In the genomic region with DNA sequence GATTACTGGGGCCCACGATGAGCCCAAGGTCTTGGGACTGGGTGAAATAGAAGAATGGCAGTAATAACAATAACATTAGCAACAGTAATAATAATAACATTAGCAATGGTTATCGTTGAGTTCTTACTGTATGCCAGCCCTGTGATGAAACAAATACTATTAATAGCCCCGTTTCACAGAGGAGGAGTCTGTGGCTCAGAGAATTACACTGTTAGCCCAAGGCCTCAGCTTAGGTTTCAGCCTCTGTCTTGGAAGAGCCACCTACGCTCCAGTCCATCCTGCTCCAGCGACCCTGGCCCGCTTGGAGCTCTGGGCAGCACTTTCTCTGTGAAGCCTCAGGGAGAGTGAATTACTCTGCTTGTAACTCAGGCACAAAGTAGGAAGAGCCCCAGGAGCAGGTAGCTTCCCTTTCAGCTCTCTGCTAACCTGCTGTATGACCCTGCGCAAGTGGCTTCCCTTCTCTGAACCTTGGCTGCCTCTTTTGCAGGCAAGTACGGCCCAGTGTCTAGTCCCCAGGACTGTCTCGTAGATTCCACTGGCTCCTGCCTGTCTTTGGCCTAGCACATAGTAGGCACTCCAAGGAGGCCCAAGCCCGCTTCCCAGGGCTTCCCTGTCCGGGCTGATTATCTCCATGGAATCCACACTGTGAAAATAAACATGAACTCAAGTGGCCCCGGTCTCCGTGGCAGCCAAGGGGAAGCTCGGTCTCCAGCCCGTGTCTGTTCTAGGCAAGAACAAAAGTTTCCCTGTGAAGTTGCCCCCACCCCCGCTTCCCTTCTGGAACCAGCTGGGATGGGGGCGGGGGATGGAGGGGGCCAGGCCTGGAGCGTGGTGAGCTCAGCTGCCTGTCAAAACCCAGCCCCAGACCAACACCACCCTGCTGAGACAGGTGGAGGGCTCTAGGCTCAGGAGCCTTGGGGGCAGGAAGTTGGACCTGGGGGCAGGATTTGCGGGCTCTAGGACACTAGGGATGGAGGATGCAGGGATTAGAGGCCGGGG, we compare ENCODE assay signal across 12 cellular contexts. TPM values are rescaled to one million over a fixed set of nuclear protein-coding genes. Genes with fewer than 3 reads are reported as not detected.
DNase-seq lines count a peak whose midpoint lies in the region; ATAC-seq and TF ChIP-seq lines count a peak whose summit lies in the region.
"Had no signal": no experiment of that assay in that cellular context is flagged by ENCODE, and none has a peak within 500 bp of the region (broad histone marks: within the 10 kb centered on the region; RNA-seq: fewer than 3 reads in every experiment).

No MANE protein-coding gene starts in this region.

- H4K20me1 ChIP-seq in hepatocyte (ENCODE audit: insufficient read depth, poor library complexity, severe bottlenecking) (no peaks in the 10 kb centered on the region), osteoblast (ENCODE audit: insufficient read depth, low read length) (no peaks in the 10 kb centered on the region)
- H4K20me1 ChIP-seq: BLaER1 treated with 17β-estradiol and CSF1 and Interleukin-3, amounts not matched to agents 10 nM and 100 nM had no signal

- DNase-seq in G401 (ENCODE audit: low spot score): peak; percentile 24
- peak; percentile 29 for DNase-seq in brain microvascular endothelial cell
- peak; percentile 70 for DNase-seq in hepatocyte (ENCODE audit: low spot score)
- DNase-seq in osteoblast (ENCODE audit: insufficient read length, low spot score, missing footprints): peak; percentile 71
- no peak for DNase-seq in OCI-M1 (lab: John Stamatoyannopoulos, UW)
- no peak for DNase-seq in DMS79 (lab: John Stamatoyannopoulos, UW)
- no peak for DNase-seq in NCI-H446 treated with DMSO at 0.1 percent for 48 hours (lab: John Stamatoyannopoulos, UW)
- no peak for DNase-seq in CD4-positive, alpha-beta T cell
- DNase-seq: activated CD4-positive, alpha-beta memory T cell treated with anti-CD3 and anti-CD28 coated beads, Interleukin-2, amount 10 ng/mL, durations not matched to agents 7 days and 5 days; NCI-H226 had no signal

- peaks cover 9% of the 10 kb centered on the region for H3K4me1 ChIP-seq in hepatocyte (ENCODE audit: insufficient read depth)
- no peaks in the 10 kb centered on the region for H3K4me1 ChIP-seq in osteoblast (ENCODE audit: insufficient read depth, low read length)

- ATAC-seq in CD4-positive, alpha-beta T cell (ENCODE audit: poor library complexity): no peak

- H3K79me2 ChIP-seq in hepatocyte (no peaks in the 10 kb centered on the region), osteoblast (ENCODE audit: insufficient read depth, low read length) (no peaks in the 10 kb centered on the region)

- no peaks in the 10 kb centered on the region for H3K4me1 Mint-ChIP-seq in CD4-positive, alpha-beta T cell (ENCODE audit: low read depth)
- H3K4me1 Mint-ChIP-seq: activated CD4-positive, alpha-beta memory T cell treated with anti-CD3 and anti-CD28 coated beads, Interleukin-2, amount 10 ng/mL, durations not matched to agents 7 days and 5 days had no signal

- peaks cover 75% of the 10 kb centered on the region for H3K27me3 Mint-ChIP-seq in CD4-positive, alpha-beta T cell

- no peak for TF ChIP-seq CTCF in brain microvascular endothelial cell (IDR thresholded peaks at IDR 0.05; ENCODE audit: low read depth, low read length, missing control alignments)
- TF ChIP-seq CTCF in hepatocyte (IDR thresholded peaks at IDR 0.05; ENCODE audit: poor library complexity): no peak
- TF ChIP-seq CTCF in osteoblast (IDR thresholded peaks at IDR 0.05; ENCODE audit: extremely low read depth, low read depth, low read length): no peak
- TF ChIP-seq CTCF in CD4-positive, alpha-beta T cell (IDR thresholded peaks at IDR 0.05): no peak

- peaks cover 17% of the 10 kb centered on the region for H3K27me3 ChIP-seq in brain microvascular endothelial cell (replicated peaks)
- H3K27me3 ChIP-seq in hepatocyte: peaks cover 6% of the 10 kb centered on the region
- peaks cover 38% of the 10 kb centered on the region for H3K27me3 ChIP-seq in osteoblast (ENCODE audit: insufficient read depth, low read length)
- peaks cover 46% of the 10 kb centered on the region for H3K27me3 ChIP-seq in CD4-positive, alpha-beta T cell (ENCODE audit: control insufficient read depth, insufficient read depth, low read length)
- H3K27me3 ChIP-seq: BLaER1 treated with 17β-estradiol and CSF1 and Interleukin-3, amounts not matched to agents 10 nM and 100 nM had no signal

- H3K9me3 ChIP-seq in hepatocyte (ENCODE audit: low read depth) (no peaks in the 10 kb centered on the region), osteoblast (ENCODE audit: low read depth, low read length) (no peaks in the 10 kb centered on the region)
- no peaks in the 10 kb centered on the region for H3K9me3 ChIP-seq in CD4-positive, alpha-beta T cell (ENCODE audit: control insufficient read depth, low read length)
- H3K9me3 ChIP-seq: BLaER1 treated with 17β-estradiol and CSF1 and Interleukin-3, amounts not matched to agents 10 nM and 100 nM; neutrophil had no signal

- no peaks in the 10 kb centered on the region for H3K9me3 Mint-ChIP-seq in CD4-positive, alpha-beta T cell
- H3K9me3 Mint-ChIP-seq: activated CD4-positive, alpha-beta memory T cell treated with anti-CD3 and anti-CD28 coated beads, Interleukin-2, amount 10 ng/mL, durations not matched to agents 7 days and 5 days had no signal

- 63% methylated on average over 20 of the region's 20 CpGs for WGBS in hepatocyte (ENCODE audit: low lambda C conversion rate, missing lambda C conversion rate)

- H3K27ac Mint-ChIP-seq in CD4-positive, alpha-beta T cell: no peak overlapping the region
- H3K27ac Mint-ChIP-seq: activated CD4-positive, alpha-beta memory T cell treated with anti-CD3 and anti-CD28 coated beads, Interleukin-2, amount 10 ng/mL, durations not matched to agents 7 days and 5 days had no signal

- no peaks in the 10 kb centered on the region for H3K36me3 Mint-ChIP-seq in CD4-positive, alpha-beta T cell (ENCODE audit: low read depth)

- H3K4me3 Mint-ChIP-seq in CD4-positive, alpha-beta T cell: no peak overlapping the region
- H3K4me3 Mint-ChIP-seq: activated CD4-positive, alpha-beta memory T cell treated with anti-CD3 and anti-CD28 coated beads, Interleukin-2, amount 10 ng/mL, durations not matched to agents 7 days and 5 days had no signal

- CTCF ChIA-PET in CD4-positive, alpha-beta T cell (lab: Charles Lee): no interaction called here

- H3K27ac ChIP-seq in brain microvascular endothelial cell: no peak overlapping the region
- H3K27ac ChIP-seq in hepatocyte: no peak overlapping the region
- no peak overlapping the region for H3K27ac ChIP-seq in osteoblast (ENCODE audit: low read depth, low read length)
- H3K27ac ChIP-seq in CD4-positive, alpha-beta T cell (ENCODE audit: low read depth, low read length): no peak overlapping the region
- H3K27ac ChIP-seq: BLaER1 treated with 17β-estradiol and CSF1 and Interleukin-3, amounts not matched to agents 10 nM and 100 nM; neutrophil had no signal

- no peaks in the 10 kb centered on the region for H3K36me3 ChIP-seq in brain microvascular endothelial cell (replicated peaks)
- no peaks in the 10 kb centered on the region for H3K36me3 ChIP-seq in hepatocyte (replicated peaks; ENCODE audit: insufficient read depth, low read depth)
- H3K36me3 ChIP-seq in osteoblast (ENCODE audit: insufficient read depth, low read length): no peaks in the 10 kb centered on the region
- H3K36me3 ChIP-seq: BLaER1 treated with 17β-estradiol and CSF1 and Interleukin-3, amounts not matched to agents 10 nM and 100 nM; neutrophil had no signal

- H3K4me2 ChIP-seq in hepatocyte (no peak overlapping the region), osteoblast (ENCODE audit: insufficient read depth, low read length) (no peak overlapping the region)

- intact Hi-C loops in CD4-positive, alpha-beta T cell (cut with DNase I, micrococcal nuclease): no loop called here

- no peaks in the 10 kb centered on the region for H3K9me2 ChIP-seq in hepatocyte (replicated peaks; ENCODE audit: insufficient read depth)

- H2AFZ ChIP-seq in hepatocyte: no peak overlapping the region
- no peak overlapping the region for H2AFZ ChIP-seq in osteoblast (ENCODE audit: low read length)

- in situ Hi-C loops in G401 (cut with HindIII; ENCODE audit: low sequenced_read_pairs): no loop called here
- in situ Hi-C loops in brain microvascular endothelial cell (cut with HindIII; ENCODE audit: low pct_ligation_motif_present, low sequenced_read_pairs): no loop called here

- POLR2A ChIA-PET in CD4-positive, alpha-beta T cell (lab: Charles Lee): no interaction called here

- no peak overlapping the region for H3K4me3 ChIP-seq in brain microvascular endothelial cell (ENCODE audit: low read depth, low read length)
- no peak overlapping the region for H3K4me3 ChIP-seq in hepatocyte
- no peak overlapping the region for H3K4me3 ChIP-seq in osteoblast (ENCODE audit: insufficient read depth, low read length)
- H3K4me3 ChIP-seq: BLaER1 treated with 17β-estradiol and CSF1 and Interleukin-3, amounts not matched to agents 10 nM and 100 nM had no signal

RNA-seq across cellular contexts. Expression of a gene that starts 26.2 kb away (rescaled TPM):
- 53.5 and 89.1 TPM in 2 replicates for total RNA-seq in G401 (2014; rRNA removed; shearing (Covaris generic))
- total RNA-seq in hepatocyte: 0.24 TPM in 1 of 2 replicates, not detected in the other
- polyA plus RNA-seq in hepatocyte: 0.13 and 0.16 TPM in 2 replicates
- total RNA-seq in osteoblast: under 0.01 TPM in 2 replicates
- total RNA-seq in CD4-positive, alpha-beta T cell: not detected
- total RNA-seq: activated CD4-positive, alpha-beta memory T cell treated with anti-CD3 and anti-CD28 coated beads, Interleukin-2, amount 10 ng/mL, durations not matched to agents 7 days and 5 days had no signal

Comparison
In these comparisons a context has a peak if more than half of its experiments do, and no peak if none do; other contexts are left out.
1. DNase-seq: peak in G401 (single experiment), brain microvascular endothelial cell (single experiment), hepatocyte (single experiment) and osteoblast (single experiment); none in OCI-M1 (single experiment), DMS79 (single experiment), NCI-H446 treated with DMSO at 0.1 percent for 48 hours (single experiment) and CD4-positive, alpha-beta T cell (0 of 10).
2. RNA of a gene that starts 26.2 kb away (total RNA-seq): 53.5 to 89.1 TPM in G401; not detected in CD4-positive, alpha-beta T cell, 0.24 TPM in hepatocyte and under 0.01 TPM in osteoblast; every median in the first group is over 10 times any median in the second.